ENCODE assay signal across 12 cellular contexts in the genomic region with DNA sequence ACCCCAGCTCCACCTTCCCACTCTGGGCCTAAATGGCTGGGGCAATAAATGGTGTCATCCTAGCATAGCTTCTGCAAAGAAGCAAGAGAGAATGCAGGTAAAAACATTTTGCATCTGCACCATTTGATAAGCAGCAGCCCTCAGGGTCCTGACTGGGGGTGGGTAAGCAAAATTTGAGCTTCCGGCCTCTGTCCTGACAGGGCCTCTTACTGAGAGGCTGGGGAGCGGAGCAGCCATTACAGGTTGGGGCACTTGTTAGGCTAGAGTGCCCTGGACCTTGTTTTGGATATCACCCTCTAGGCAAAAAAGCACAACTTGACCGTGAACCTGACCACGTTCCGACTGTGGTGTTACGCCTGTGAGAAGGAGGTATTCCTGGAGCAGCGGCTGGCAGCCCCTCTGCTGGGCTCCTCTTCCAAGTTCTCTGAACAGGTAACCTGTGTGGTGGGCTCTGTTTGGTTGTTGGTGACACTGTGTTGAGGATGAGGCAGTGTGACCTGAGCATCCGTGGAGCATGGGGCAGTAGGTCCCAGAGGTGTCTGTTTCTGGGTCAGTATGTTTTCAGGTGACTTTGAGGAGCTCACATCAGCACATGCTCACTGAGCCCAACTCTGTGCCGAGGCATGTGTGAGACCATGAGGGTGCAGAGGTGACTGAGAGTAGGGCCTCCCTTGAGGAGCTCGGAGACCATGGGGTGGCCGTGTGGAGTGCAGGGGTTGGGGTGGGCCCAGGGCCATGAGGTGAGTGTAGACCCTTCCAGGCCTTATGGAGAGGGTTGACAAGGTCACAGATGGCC. TPM values are rescaled to one million over a fixed set of nuclear protein-coding genes. Genes with fewer than 3 reads are reported as not detected.
A peak's percentile ranks its signal among the peaks of the same experiment; 100 is the strongest.
DNase-seq lines count a peak whose midpoint lies in the region; ATAC-seq and TF ChIP-seq lines count a peak whose summit lies in the region.
"Had no signal": no experiment of that assay in that cellular context is flagged by ENCODE, and none has a peak within 500 bp of the region (broad histone marks: within the 10 kb centered on the region; RNA-seq: fewer than 3 reads in every experiment).

No MANE protein-coding gene starts in this region.

- H3K36me3 Mint-ChIP-seq in activated CD4-positive, alpha-beta T cell treated with anti-CD3 and anti-CD28 coated beads for 36 hours (ENCODE audit: low read depth) = peaks cover 54% of the 10 kb centered on the region
- H3K36me3 Mint-ChIP-seq in chondrocyte (ENCODE audit: low read depth) = peaks cover 23% of the 10 kb centered on the region
- peaks cover 89% of the 10 kb centered on the region for H3K36me3 Mint-ChIP-seq in stimulated activated effector memory CD8-positive, alpha-beta T cell treated with anti-CD3 and anti-CD28 coated beads, Interleukin-12 subunit alpha, Interleukin-12 subunit beta, amount 100 ng/mL, for 72 hours

- H3K9me3 Mint-ChIP-seq in activated CD4-positive, alpha-beta T cell treated with anti-CD3 and anti-CD28 coated beads for 36 hours (ENCODE audit: low read depth) = no peaks in the 10 kb centered on the region
- H3K9me3 Mint-ChIP-seq in chondrocyte (ENCODE audit: low read depth) = no peaks in the 10 kb centered on the region
- no peaks in the 10 kb centered on the region for H3K9me3 Mint-ChIP-seq in stimulated activated effector memory CD8-positive, alpha-beta T cell treated with anti-CD3 and anti-CD28 coated beads, Interleukin-12 subunit alpha, Interleukin-12 subunit beta, amount 100 ng/mL, for 72 hours

- intact Hi-C loops in activated CD4-positive, alpha-beta T cell treated with anti-CD3 and anti-CD28 coated beads for 36 hours (cut with DNase I, micrococcal nuclease) = no loop called here
- intact Hi-C loops in Right ventricle myocardium inferior (cut with DNase I) = no loop called here
- intact Hi-C loops in left ventricle myocardium superior (cut with micrococcal nuclease) = no loop called here

- CTCF ChIA-PET in activated CD4-positive, alpha-beta T cell treated with anti-CD3 and anti-CD28 coated beads for 36 hours (lab: Charles Lee) = interaction anchor here (0.7 to 1.1 kb wide), 2 partner anchors 30 to 197 kb away, joined by 4 to 5 read pairs; no protein-coding TSS in a partner anchor

- H3K4me3 Mint-ChIP-seq in activated CD4-positive, alpha-beta T cell treated with anti-CD3 and anti-CD28 coated beads for 36 hours = no peak overlapping the region
- H3K4me3 Mint-ChIP-seq in chondrocyte (ENCODE audit: unreplicated experiment) = no peak overlapping the region
- H3K4me3 Mint-ChIP-seq in stimulated activated effector memory CD8-positive, alpha-beta T cell treated with anti-CD3 and anti-CD28 coated beads, Interleukin-12 subunit alpha, Interleukin-12 subunit beta, amount 100 ng/mL, for 72 hours = no peak overlapping the region

- no peak for TF ChIP-seq CTCF in chondrocyte (IDR thresholded peaks at IDR 0.05)

- ATAC-seq in activated CD4-positive, alpha-beta T cell treated with anti-CD3 and anti-CD28 coated beads for 36 hours = no peak
- no peak for ATAC-seq in Right ventricle myocardium inferior
- no peak for ATAC-seq in left ventricle myocardium superior
- no peak for ATAC-seq in stimulated activated effector memory CD8-positive, alpha-beta T cell treated with anti-CD3 and anti-CD28 coated beads, Interleukin-12 subunit alpha, Interleukin-12 subunit beta, amount 100 ng/mL, for 72 hours

- H3K4me1 Mint-ChIP-seq in activated CD4-positive, alpha-beta T cell treated with anti-CD3 and anti-CD28 coated beads for 36 hours = peaks cover 67% of the 10 kb centered on the region
- H3K4me1 Mint-ChIP-seq in chondrocyte (ENCODE audit: low read depth) = peaks cover 25% of the 10 kb centered on the region
- H3K4me1 Mint-ChIP-seq in stimulated activated effector memory CD8-positive, alpha-beta T cell treated with anti-CD3 and anti-CD28 coated beads, Interleukin-12 subunit alpha, Interleukin-12 subunit beta, amount 100 ng/mL, for 72 hours = peaks cover 67% of the 10 kb centered on the region

- no peaks in the 10 kb centered on the region for H3K27me3 Mint-ChIP-seq in activated CD4-positive, alpha-beta T cell treated with anti-CD3 and anti-CD28 coated beads for 36 hours
- no peaks in the 10 kb centered on the region for H3K27me3 Mint-ChIP-seq in chondrocyte (ENCODE audit: low read depth)

- DNase-seq in activated CD4-positive, alpha-beta T cell treated with anti-CD3 and anti-CD28 coated beads for 36 hours = no peak
- DNase-seq in activated CD4-positive, alpha-beta T cell treated with anti-CD3 and anti-CD28 coated beads, Interleukin-2, amount 50 U/mL, for 4 hours = no peak
- peak; percentile 21 for DNase-seq in Right ventricle myocardium inferior (ENCODE audit: missing footprints)
- DNase-seq in left ventricle myocardium superior = no peak
- DNase-seq in chondrocyte (ENCODE audit: low spot score) = peak; percentile 42
- DNase-seq in stimulated activated effector memory CD8-positive, alpha-beta T cell treated with anti-CD3 and anti-CD28 coated beads, Interleukin-12 subunit alpha, Interleukin-12 subunit beta, amount 100 ng/mL, for 72 hours (ENCODE audit: low spot score in 2 of 2) = no peak
- DNase-seq in nucleus accumbens (lab: John Stamatoyannopoulos, UW) = no peak
- no peak for DNase-seq in H4 (ENCODE audit: low spot score)
- DNase-seq: BE2C, NCI-H1048, NCI-H2081 treated with DMSO at 0.1 percent for 48 hours, NCI-H524 treated with DMSO at 0.1 percent for 48 hours had no signal

- H3K27ac Mint-ChIP-seq in activated CD4-positive, alpha-beta T cell treated with anti-CD3 and anti-CD28 coated beads for 36 hours = peak overlapping the region; percentile 42
- H3K27ac Mint-ChIP-seq in chondrocyte (ENCODE audit: unreplicated experiment) = no peak overlapping the region
- peak overlapping the region; percentile 12 for H3K27ac Mint-ChIP-seq in stimulated activated effector memory CD8-positive, alpha-beta T cell treated with anti-CD3 and anti-CD28 coated beads, Interleukin-12 subunit alpha, Interleukin-12 subunit beta, amount 100 ng/mL, for 72 hours

- POLR2A ChIA-PET in activated CD4-positive, alpha-beta T cell treated with anti-CD3 and anti-CD28 coated beads for 36 hours (lab: Charles Lee) = interaction anchor here (0.6 kb wide), 1 partner anchor 91 kb away, joined by 3 read pairs; no protein-coding TSS in a partner anchor

RNA-seq across cellular contexts. Expression of a gene that starts 23.1 kb away (rescaled TPM):
- total RNA-seq in activated CD4-positive, alpha-beta T cell treated with anti-CD3 and anti-CD28 coated beads for 36 hours = 10 to 100 TPM; 37.6 to 48.5 TPM
- total RNA-seq in Right ventricle myocardium inferior (14.0 TPM), left ventricle myocardium superior (11.6 TPM), chondrocyte (21.3 to 29.6 TPM (median 23.9 TPM) in 3 replicates)
- total RNA-seq in H4 (2014; rRNA removed; shearing (Covaris generic)) = 2.6 and 2.8 TPM in 2 replicates

RNA-seq across cellular contexts. Expression of a gene that starts 23.3 kb away (rescaled TPM):
- 10 to 100 TPM; 42.8 to 59.8 TPM for total RNA-seq in activated CD4-positive, alpha-beta T cell treated with anti-CD3 and anti-CD28 coated beads for 36 hours
- total RNA-seq in Right ventricle myocardium inferior (32.0 TPM), left ventricle myocardium superior (35.6 TPM), chondrocyte (37.3 to 45.7 TPM (median 37.7 TPM) in 3 replicates)
- 52.7 and 58.8 TPM in 2 replicates for total RNA-seq in H4 (2014; rRNA removed; shearing (Covaris generic))

RNA-seq across cellular contexts. Expression of a gene that starts 34.4 kb away (rescaled TPM):
- total RNA-seq in activated CD4-positive, alpha-beta T cell treated with anti-CD3 and anti-CD28 coated beads for 36 hours = 10 to 100 TPM; 34.9 to 39.7 TPM
- total RNA-seq in Right ventricle myocardium inferior = 12.2 TPM
- total RNA-seq in left ventricle myocardium superior = 11.7 TPM
- total RNA-seq in chondrocyte = 45.3 to 54.3 TPM (median 47.4 TPM) in 3 replicates
- 37.1 and 73.7 TPM in 2 replicates for total RNA-seq in H4 (2014; rRNA removed; shearing (Covaris generic))

RNA-seq across cellular contexts. Expression of a gene that starts 55.4 kb away (rescaled TPM):
- 10 to 100 TPM; 18.0 to 22.1 TPM for total RNA-seq in activated CD4-positive, alpha-beta T cell treated with anti-CD3 and anti-CD28 coated beads for 36 hours
- total RNA-seq in Right ventricle myocardium inferior = 10.5 TPM
- total RNA-seq in left ventricle myocardium superior = 8.7 TPM
- total RNA-seq in chondrocyte = 39.4 to 44.2 TPM (median 39.8 TPM) in 3 replicates
- total RNA-seq in H4 (2014; rRNA removed; shearing (Covaris generic)) = 45.5 and 57.7 TPM in 2 replicates

Comparison
In these comparisons a context has a peak if more than half of its experiments do, and no peak if none do; other contexts are left out.
1. DNase-seq: peak in Right ventricle myocardium inferior (single experiment) and chondrocyte (single experiment); none in activated CD4-positive, alpha-beta T cell treated with anti-CD3 and anti-CD28 coated beads for 36 hours (single experiment), activated CD4-positive, alpha-beta T cell treated with anti-CD3 and anti-CD28 coated beads, Interleukin-2, amount 50 U/mL, for 4 hours (0 of 2), left ventricle myocardium superior (single experiment), stimulated activated effector memory CD8-positive, alpha-beta T cell treated with anti-CD3 and anti-CD28 coated beads, Interleukin-12 subunit alpha, Interleukin-12 subunit beta, amount 100 ng/mL, for 72 hours (0 of 2), nucleus accumbens (0 of 56) and H4 (single experiment).